1 cellular context compared by ENCODE assay signal in genomic region chr19:18172331-18173053, GRCh38.
TF ChIP-seq lines count a peak whose summit lies in the region.

No MANE protein-coding gene starts in this region.

TF ChIP-seq in H1, 55 proteins besides CTCF, POLR2A, EP300 and RAD21:
- TF ChIP-seq JUND (IDR thresholded peaks at IDR 0.05; ENCODE audit: low read length) (no peak), YY1 (IDR thresholded peaks at IDR 0.05; ENCODE audit: low read depth, low read length) (no peak), KDM1A (IDR thresholded peaks at IDR 0.05; ENCODE audit: borderline replicate concordance, low read length) (peak; percentile 90), PHF8 (conservative IDR thresholded peaks at IDR 0.05; ENCODE audit: low read depth, low read length) (no peak)
